ENCODE assay signal across 8 cellular contexts in the genomic region with DNA sequence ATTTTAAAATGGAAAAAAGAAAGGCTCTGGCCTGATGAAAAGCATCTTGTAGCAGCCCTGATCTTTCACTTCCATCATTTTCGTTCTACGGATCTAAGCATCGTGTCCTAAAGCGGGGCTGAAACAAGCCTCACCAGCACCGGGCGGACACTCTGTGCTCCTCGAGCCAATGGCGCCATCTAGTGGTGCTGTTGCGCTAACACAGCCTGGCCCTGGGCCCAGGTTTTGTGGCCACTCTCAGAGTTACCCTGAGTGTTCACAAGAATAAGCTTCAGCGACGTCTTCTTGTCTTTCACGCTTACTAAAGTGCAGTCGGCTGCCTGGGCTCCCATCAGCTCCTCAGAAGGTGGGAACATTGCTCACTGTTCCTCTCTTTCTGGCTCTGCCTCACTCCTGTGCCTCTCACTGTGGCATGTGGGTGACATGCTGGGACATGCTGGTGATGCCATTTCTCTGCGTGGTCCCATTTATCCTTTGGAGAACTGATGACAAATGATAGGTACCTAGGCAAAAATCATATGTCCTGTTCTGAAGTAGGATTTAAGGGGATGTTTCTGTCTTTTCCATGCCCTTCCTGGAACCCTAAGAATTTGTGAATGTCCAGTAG. TPM values are rescaled to one million over a fixed set of nuclear protein-coding genes. Genes with fewer than 3 reads are reported as not detected.
DNase-seq lines count a peak whose midpoint lies in the region; TF ChIP-seq lines count a peak whose summit lies in the region.

No MANE protein-coding gene starts in this region.

- H3K9me3 ChIP-seq in vagina = no peaks in the 10 kb centered on the region

- H3K4me3 ChIP-seq in vagina = no peak overlapping the region

- H3K27me3 ChIP-seq in vagina = no peaks in the 10 kb centered on the region

- in situ Hi-C loops in SK-MEL-5 (cut with HindIII; ENCODE audit: low pct_unique_long_range_greater_than_20kb, low sequenced_read_pairs) = no loop called here

- no peaks in the 10 kb centered on the region for H3K36me3 Mint-ChIP-seq in progenitor cell of endocrine pancreas (ENCODE audit: insufficient read depth)

- no peaks in the 10 kb centered on the region for H3K4me1 Mint-ChIP-seq in progenitor cell of endocrine pancreas (ENCODE audit: low read depth)

- no peak overlapping the region for H3K27ac Mint-ChIP-seq in progenitor cell of endocrine pancreas

- H3K4me3 Mint-ChIP-seq in progenitor cell of endocrine pancreas (ENCODE audit: low read depth) = no peak overlapping the region

- intact Hi-C loops in head of caudate nucleus (cut with DNase I) (loop anchor here (10.0 kb wide), 1 partner anchor 624 kb away; no protein-coding TSS in a partner anchor), vagina (cut with DNase I) (no loop called here)

- peak; percentile 72 for DNase-seq in GM10266 (ENCODE audit: extremely low spot score)
- peak; percentile 7 for DNase-seq in GOT3 (lab: John Stamatoyannopoulos, UW)
- peak; percentile 77 for DNase-seq in LHCN-M2 (ENCODE audit: low read depth)
- peak; percentile 77 for DNase-seq in SK-MEL-5 (ENCODE audit: low read depth, low spot score)
- DNase-seq in activated naive CD4-positive, alpha-beta T cell treated with Interleukin-2 at 50 U/mL for 16 hours = peak; percentile 81
- peak; percentile 38 to 94 (median 85) for DNase-seq in head of caudate nucleus
- peak; percentile 82 for DNase-seq in progenitor cell of endocrine pancreas (ENCODE audit: low spot score, unreplicated experiment)
- DNase-seq in vagina (ENCODE audit: extremely low spot score in 2 of 2) = no peak

- H3K36me3 ChIP-seq in vagina = no peaks in the 10 kb centered on the region

- no peak overlapping the region for H3K27ac ChIP-seq in vagina

- TF ChIP-seq POLR2A in vagina (IDR thresholded peaks at IDR 0.05) = no peak

- peaks cover 46% of the 10 kb centered on the region for H3K27me3 Mint-ChIP-seq in progenitor cell of endocrine pancreas

- peaks cover 5% of the 10 kb centered on the region for H3K4me1 ChIP-seq in vagina

- H3K9me3 Mint-ChIP-seq in progenitor cell of endocrine pancreas (ENCODE audit: low read depth) = no peaks in the 10 kb centered on the region

- TF ChIP-seq CTCF in GM10266 (IDR thresholded peaks at IDR 0.05; ENCODE audit: control insufficient read depth, insufficient read depth, low read depth, missing control alignments) (peak; percentile 99), progenitor cell of endocrine pancreas (IDR thresholded peaks at IDR 0.05; ENCODE audit: unreplicated experiment) (no peak), vagina (IDR thresholded peaks at IDR 0.05) (peak; percentile 79 to 83 (median 81))

RNA-seq across cellular contexts. Expression of gene DMRT3, which starts 32.7 kb away (rescaled TPM):
- total RNA-seq in LHCN-M2 (2014; rRNA removed) = not detected in 2 replicates
- polyA plus RNA-seq in LHCN-M2 (2012) = not detected
- not detected in 2 replicates for total RNA-seq in SK-MEL-5 (2014; rRNA removed; shearing (Covaris generic))
- polyA plus RNA-seq in SK-MEL-5 (2015; cell fraction: cytosol; rRNA removed) = not detected in 2 replicates
- polyA plus RNA-seq in SK-MEL-5 (2015; cell fraction: nucleus; rRNA removed) = not detected in 2 replicates
- 0.34 and 0.53 TPM in 2 replicates for total RNA-seq in progenitor cell of endocrine pancreas
- not detected for total RNA-seq in vagina

RNA-seq across cellular contexts. Expression of gene DMRT2, which starts 41.0 kb away (rescaled TPM):
- total RNA-seq in LHCN-M2 (2014; rRNA removed) (0.06 TPM in 1 of 2 replicates, not detected in the other), progenitor cell of endocrine pancreas (1.0 and 1.4 TPM in 2 replicates), vagina (2.5 TPM)
- not detected for polyA plus RNA-seq in LHCN-M2 (2012)
- 3.4 and 4.0 TPM in 2 replicates for total RNA-seq in SK-MEL-5 (2014; rRNA removed; shearing (Covaris generic))
- 10.8 and 12.8 TPM in 2 replicates for polyA plus RNA-seq in SK-MEL-5 (2015; cell fraction: cytosol; rRNA removed)
- polyA plus RNA-seq in SK-MEL-5 (2015; cell fraction: nucleus; rRNA removed) = 16.3 and 22.8 TPM in 2 replicates

Comparison
In these comparisons a context has a peak if more than half of its experiments do, and no peak if none do; other contexts are left out.
1. DNase-seq: peak in GM10266 (single experiment), GOT3 (single experiment), LHCN-M2 (single experiment), SK-MEL-5 (single experiment), activated naive CD4-positive, alpha-beta T cell treated with Interleukin-2 at 50 U/mL for 16 hours (single experiment), head of caudate nucleus (42 of 42) and progenitor cell of endocrine pancreas (single experiment); none in vagina (0 of 2).